ENCODE assay signal across 1 cellular context in genomic region chr12:51341259-51342007, GRCh38.
TF ChIP-seq lines count a peak whose summit lies in the region.

No MANE protein-coding gene starts in this region.

TF ChIP-seq in GM12878, 131 proteins besides CTCF, POLR2A, EP300 and RAD21 (continued from another document):
- TF ChIP-seq POU2F2 (IDR thresholded peaks at IDR 0.05; ENCODE audit: borderline replicate concordance, low read depth, low read length) (peak; percentile 68; the same call in 2 of the 3 replicates), ETV6 (conservative IDR thresholded peaks at IDR 0.05 in 1 of 2, IDR thresholded peaks at IDR 0.05 in 1 of 2; ENCODE audit: borderline replicate concordance in 1 of 2, low read depth in 1 of 2) (no peak), BACH1 (IDR thresholded peaks at IDR 0.05; ENCODE audit: borderline replicate concordance) (no peak), PAX8 (IDR thresholded peaks at IDR 0.05) (no peak), SKIL (IDR thresholded peaks at IDR 0.05; ENCODE audit: low read depth, poor library complexity, severe bottlenecking) (peak; percentile 40), CHD1 (IDR thresholded peaks at IDR 0.05; ENCODE audit: low read depth, low read length) (no peak), LARP7 (IDR thresholded peaks at IDR 0.05) (0 out of 2 replicates have a peak, but pooled peaks have one; percentile 14), SMAD5 (IDR thresholded peaks at IDR 0.05; ENCODE audit: low read depth) (no peak), JUNB (IDR thresholded peaks at IDR 0.05) (no peak), NRF1 (conservative IDR thresholded peaks at IDR 0.05; ENCODE audit: low read depth, low read length) (no peak), SMAD1 (IDR thresholded peaks at IDR 0.05; ENCODE audit: low read depth, partially characterized antibody) (no peak), IRF4 (IDR thresholded peaks at IDR 0.05; ENCODE audit: low read depth, low read length) (0 out of 2 replicates have a peak, but pooled peaks have one; percentile 21), NFYA (IDR thresholded peaks at IDR 0.05; ENCODE audit: borderline replicate concordance, low read depth, low read length) (no peak), HDAC6 (IDR thresholded peaks at IDR 0.05; ENCODE audit: unreplicated experiment) (no peak), BHLHE40 (IDR thresholded peaks at IDR 0.05; ENCODE audit: borderline replicate concordance in 1 of 2, low read depth in 2 of 2, low read length in 1 of 2) (no peak), ZNF217 (IDR thresholded peaks at IDR 0.05) (no peak), ZNF207 (IDR thresholded peaks at IDR 0.05; ENCODE audit: borderline replicate concordance) (no peak; the same call in 1 of the 2 replicates), SREBF2 (IDR thresholded peaks at IDR 0.05; ENCODE audit: low read length) (no peak), NR2F1 (conservative IDR thresholded peaks at IDR 0.05) (peak; percentile 98), ZNF622 (IDR thresholded peaks at IDR 0.05) (no peak), HDAC2 (IDR thresholded peaks at IDR 0.05) (no peak), SMC3 (IDR thresholded peaks at IDR 0.05; ENCODE audit: borderline replicate concordance, low read length) (peak; percentile 96), MTA2 (IDR thresholded peaks at IDR 0.05; ENCODE audit: low read depth) (0 out of 2 replicates have a peak, but pooled peaks have one; percentile 11), STAT3 (IDR thresholded peaks at IDR 0.05; ENCODE audit: low read depth, low read length) (no peak), YY1 (IDR thresholded peaks at IDR 0.05; ENCODE audit: low read depth, low read length) (peak; percentile 70; the same call in 1 of the 2 replicates), ESRRA (IDR thresholded peaks at IDR 0.05; ENCODE audit: low read length) (no peak), RB1 (IDR thresholded peaks at IDR 0.05; ENCODE audit: borderline replicate concordance) (peak; percentile 51; the same call in 1 of the 2 replicates), BMI1 (IDR thresholded peaks at IDR 0.05; ENCODE audit: borderline replicate concordance) (no peak), PKNOX1 (IDR thresholded peaks at IDR 0.05) (no peak), TCF12 (IDR thresholded peaks at IDR 0.05; ENCODE audit: low read depth, low read length) (no peak), HCFC1 (IDR thresholded peaks at IDR 0.05; ENCODE audit: low read length) (peak; percentile 34; the same call in 1 of the 2 replicates)
